ENCODE assay signal across 10 cellular contexts in the genomic region with DNA sequence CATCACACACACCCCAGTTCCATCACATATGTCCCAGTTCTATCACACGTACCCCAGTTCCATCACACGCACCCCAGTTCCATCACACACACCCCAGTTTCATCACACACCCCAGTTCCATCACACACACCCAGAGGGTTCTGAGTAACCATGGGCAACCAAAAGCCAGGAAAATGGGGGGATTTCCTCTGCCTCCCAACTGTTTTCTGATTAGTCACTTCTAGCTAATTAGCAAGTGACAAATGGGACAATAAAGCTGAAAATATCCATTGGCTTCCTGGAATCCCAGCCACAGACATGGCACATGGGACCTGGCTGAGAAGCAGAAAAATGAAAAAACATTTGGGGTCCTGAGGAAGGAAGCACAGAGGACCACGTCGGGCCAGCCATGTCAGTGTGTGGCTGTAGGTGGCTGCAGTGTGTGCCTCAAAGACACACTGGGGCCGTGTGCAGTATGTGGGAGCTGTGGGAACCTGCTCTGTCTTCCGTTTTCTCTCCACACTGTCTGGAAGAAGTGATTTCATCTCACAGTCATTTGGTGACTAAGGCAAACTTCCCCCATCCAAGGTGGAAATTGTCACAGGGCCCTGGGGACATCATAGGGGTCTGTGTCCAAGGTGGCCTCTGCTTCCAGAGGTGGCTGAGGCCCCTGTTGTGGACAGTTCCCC.
DNase-seq lines count a peak whose midpoint lies in the region; ATAC-seq and TF ChIP-seq lines count a peak whose summit lies in the region.
"Had no signal": no experiment of that assay in that cellular context is flagged by ENCODE, and none has a peak within 500 bp of the region (broad histone marks: within the 10 kb centered on the region; RNA-seq: fewer than 3 reads in every experiment).

No MANE protein-coding gene starts in this region.

- H3K27ac ChIP-seq in RWPE1 (peak overlapping the region; percentile 53), sigmoid colon (peak overlapping the region in 1 of 4 donors; percentile 32)

- CTCF ChIA-PET in RWPE1 (lab: Yijun Ruan, JAX) = no interaction called here

- WGBS in sigmoid colon, 2 donors = 79 to 86% methylated on average over 6 of the region's 6 CpGs

- no peaks in the 10 kb centered on the region for H3K27me3 ChIP-seq in sigmoid colon

- TF ChIP-seq CTCF in RWPE1 (conservative IDR thresholded peaks at IDR 0.05; ENCODE audit: low read depth) (no peak), epithelial cell of esophagus (IDR thresholded peaks at IDR 0.05; ENCODE audit: insufficient read depth, low read depth, low read length, missing control alignments) (no peak), sigmoid colon (IDR thresholded peaks at IDR 0.05) (no peak), GM13977 (IDR thresholded peaks at IDR 0.05; ENCODE audit: extremely low read depth, insufficient read depth, missing control alignments) (no peak)

- H3K4me3 ChIP-seq in epithelial cell of esophagus (ENCODE audit: low read length) (no peak overlapping the region), sigmoid colon (no peak overlapping the region)
- H3K4me3 ChIP-seq: coronary artery had no signal

- TF ChIP-seq EP300 in sigmoid colon (IDR thresholded peaks at IDR 0.05) = no peak

- peaks cover 0 to 37% (median 25%) of the 10 kb centered on the region in 4 donors for H3K4me1 ChIP-seq in sigmoid colon

- intact Hi-C loops in sigmoid colon (cut with DNase I) = no loop called here

- H3K9me3 ChIP-seq in sigmoid colon = no peaks in the 10 kb centered on the region

- DNase-seq in activated T-cell treated with anti-CD3 and anti-CD28 coated beads for 48 hours (ENCODE audit: low read depth) (peak; percentile 12), RWPE1 (ENCODE audit: low spot score) (no peak), epithelial cell of esophagus (ENCODE audit: low read depth) (peak; percentile 82), sigmoid colon (no peak), GM13977 (ENCODE audit: low spot score) (no peak)
- no peak for DNase-seq in activated T-cell treated with anti-CD3 and anti-CD28 coated beads, Interleukin-2, amount 50 U/mL, for 1 hour
- peak; percentile 39 for DNase-seq in stimulated activated CD8-positive, alpha-beta memory T cell treated with anti-CD3 and anti-CD28 coated beads, Interleukin-4, amount 100 ng/mL, for 48 hours
- DNase-seq: C1 segment of cervical spinal cord had no signal

- POLR2A ChIA-PET in RWPE1 (lab: Yijun Ruan, JAX; ENCODE audit: low non-redundant PET) = interaction anchor here (0.5 kb wide), 1 partner anchor 52 kb away, joined by 3 read pairs; no protein-coding TSS in a partner anchor

- no peaks in the 10 kb centered on the region for H3K36me3 ChIP-seq in sigmoid colon

- no peak for ATAC-seq in HG03159 (IDR thresholded peaks at IDR 0.05; ENCODE audit: unreplicated experiment)

- in situ Hi-C loops in GM13977 (cut with MboI; ENCODE audit: low pct_unique_long_range_greater_than_20kb, low sequenced_read_pairs, unreplicated experiment) = no loop called here

- no peak for TF ChIP-seq POLR2A in sigmoid colon (IDR thresholded peaks at IDR 0.05)

Comparison
In these comparisons a context has a peak if more than half of its experiments do, and no peak if none do; other contexts are left out.
1. DNase-seq: peak in activated T-cell treated with anti-CD3 and anti-CD28 coated beads for 48 hours (single experiment), epithelial cell of esophagus (single experiment) and stimulated activated CD8-positive, alpha-beta memory T cell treated with anti-CD3 and anti-CD28 coated beads, Interleukin-4, amount 100 ng/mL, for 48 hours (single experiment); none in activated T-cell treated with anti-CD3 and anti-CD28 coated beads, Interleukin-2, amount 50 U/mL, for 1 hour (single experiment), RWPE1 (single experiment), sigmoid colon (single experiment) and GM13977 (single experiment).